In genomic region chr5:151216781-151217180, GRCh38 we compare ENCODE assay signal across 18 cellular contexts. TPM values are rescaled to one million over a fixed set of nuclear protein-coding genes. Genes with fewer than 3 reads are reported as not detected.
A peak's percentile ranks its signal among the peaks of the same experiment; 100 is the strongest.
DNase-seq lines count a peak whose midpoint lies in the region; ATAC-seq and TF ChIP-seq lines count a peak whose summit lies in the region.
"Had no signal": no experiment of that assay in that cellular context is flagged by ENCODE, and none has a peak within 500 bp of the region (broad histone marks: within the 10 kb centered on the region; RNA-seq: fewer than 3 reads in every experiment).

No MANE protein-coding gene starts in this region.

- H3K27ac ChIP-seq in KOPT-K1 (ENCODE audit: low read depth, low read length, poor library complexity, severe bottlenecking) (peak overlapping the region; percentile 100), gastrocnemius medialis (peak overlapping the region; percentile 94 to 97 (median 95))
- H3K27ac ChIP-seq: 22Rv1, pancreas, RWPE1, tibial artery had no signal

- peak overlapping the region; percentile 49 for H3K4me3 Mint-ChIP-seq in T-helper 1 cell treated with Interleukin-12 subunit alpha and Interleukin-12 subunit beta and Interleukin-4 antibody, amounts not matched to agents 30 μg/mL and 1 μg/mL, for 36 hours
- H3K4me3 Mint-ChIP-seq in dendritic cell treated with granulocyte-macrophage colony-stimulating factor and Interleukin-4, amounts not matched to agents 40 ng/mL and 50 ng/mL, for 4 days = no peak overlapping the region

- H3K9me3 Mint-ChIP-seq in T-helper 1 cell treated with Interleukin-12 subunit alpha and Interleukin-12 subunit beta and Interleukin-4 antibody, amounts not matched to agents 30 μg/mL and 1 μg/mL, for 36 hours = no peaks in the 10 kb centered on the region
- H3K9me3 Mint-ChIP-seq in dendritic cell treated with granulocyte-macrophage colony-stimulating factor and Interleukin-4, amounts not matched to agents 40 ng/mL and 50 ng/mL, for 4 days = no peaks in the 10 kb centered on the region

- H3K4me1 ChIP-seq in gastrocnemius medialis = peaks cover 92 to 93% of the 10 kb centered on the region in 2 donors

- in situ Hi-C loops in gastrocnemius medialis (cut with MboI; ENCODE audit: low sequenced_read_pairs in 4 of 4) = no loop called here
- in situ Hi-C loops in G401 (cut with HindIII; ENCODE audit: low sequenced_read_pairs) = no loop called here

- H3K9me3 ChIP-seq in KOPT-K1 (ENCODE audit: insufficient read depth, low read length, poor library complexity, severe bottlenecking) = no peaks in the 10 kb centered on the region
- no peaks in the 10 kb centered on the region for H3K9me3 ChIP-seq in gastrocnemius medialis
- H3K9me3 ChIP-seq: pancreas, tibial artery had no signal

- H3K36me3 ChIP-seq in KOPT-K1 (ENCODE audit: insufficient read depth, low read length) (peaks cover 82% of the 10 kb centered on the region), gastrocnemius medialis (no peaks in the 10 kb centered on the region)
- H3K36me3 ChIP-seq: pancreas, tibial artery had no signal

- intact Hi-C loops in dendritic cell treated with granulocyte-macrophage colony-stimulating factor and Interleukin-4, amounts not matched to agents 40 ng/mL and 50 ng/mL, for 4 days (cut with micrococcal nuclease) = no loop called here
- intact Hi-C loops in gastrocnemius medialis (cut with DNase I; ENCODE audit: low total_unique reads) = no loop called here

- no peak for TF ChIP-seq POLR2A in gastrocnemius medialis (IDR thresholded peaks at IDR 0.05)

- ATAC-seq in gastrocnemius medialis = no peak
- ATAC-seq: pancreas had no signal

- peaks cover 75% of the 10 kb centered on the region for H3K36me3 Mint-ChIP-seq in T-helper 1 cell treated with Interleukin-12 subunit alpha and Interleukin-12 subunit beta and Interleukin-4 antibody, amounts not matched to agents 30 μg/mL and 1 μg/mL, for 36 hours (ENCODE audit: low read depth)
- peaks cover 16% of the 10 kb centered on the region for H3K36me3 Mint-ChIP-seq in dendritic cell treated with granulocyte-macrophage colony-stimulating factor and Interleukin-4, amounts not matched to agents 40 ng/mL and 50 ng/mL, for 4 days (ENCODE audit: low read depth)

- H3K4me1 Mint-ChIP-seq in T-helper 1 cell treated with Interleukin-12 subunit alpha and Interleukin-12 subunit beta and Interleukin-4 antibody, amounts not matched to agents 30 μg/mL and 1 μg/mL, for 36 hours (ENCODE audit: low read depth) = peaks cover 70% of the 10 kb centered on the region
- H3K4me1 Mint-ChIP-seq in dendritic cell treated with granulocyte-macrophage colony-stimulating factor and Interleukin-4, amounts not matched to agents 40 ng/mL and 50 ng/mL, for 4 days (ENCODE audit: low read depth) = peaks cover 85% of the 10 kb centered on the region

- no peak overlapping the region for H3K4me3 ChIP-seq in gastrocnemius medialis
- H3K4me3 ChIP-seq: pancreas, tibial artery had no signal

- DNase-seq in T-helper 1 cell = no peak
- no peak for DNase-seq in gastrocnemius medialis
- no peak for DNase-seq in G401 (ENCODE audit: low spot score)
- no peak for DNase-seq in GM19240 (ENCODE audit: insufficient read length, low spot score)
- DNase-seq in effector CD8-positive, alpha-beta T cell (lab: John Stamatoyannopoulos, UW) = no peak
- DNase-seq: glutamatergic neuron; midbrain; NCI-H187 treated with DMSO at 0.1 percent for 48 hours; NCI-H748 treated with DMSO at 0.1 percent for 48 hours; stimulated activated CD4-positive, alpha-beta T cell treated with anti-CD3 and anti-CD28 coated beads, Interleukin-15, amount 100 ng/mL, for 24 hours; T1000; tibial artery had no signal

- H3K27me3 Mint-ChIP-seq in T-helper 1 cell treated with Interleukin-12 subunit alpha and Interleukin-12 subunit beta and Interleukin-4 antibody, amounts not matched to agents 30 μg/mL and 1 μg/mL, for 36 hours (ENCODE audit: low read depth) = no peaks in the 10 kb centered on the region
- H3K27me3 Mint-ChIP-seq in dendritic cell treated with granulocyte-macrophage colony-stimulating factor and Interleukin-4, amounts not matched to agents 40 ng/mL and 50 ng/mL, for 4 days = no peaks in the 10 kb centered on the region

- no peak for TF ChIP-seq CTCF in gastrocnemius medialis (IDR thresholded peaks at IDR 0.05 in 4 of 5, conservative IDR thresholded peaks at IDR 0.05 in 1 of 5)

- no peak overlapping the region for H3K27ac Mint-ChIP-seq in T-helper 1 cell treated with Interleukin-12 subunit alpha and Interleukin-12 subunit beta and Interleukin-4 antibody, amounts not matched to agents 30 μg/mL and 1 μg/mL, for 36 hours
- H3K27ac Mint-ChIP-seq in dendritic cell treated with granulocyte-macrophage colony-stimulating factor and Interleukin-4, amounts not matched to agents 40 ng/mL and 50 ng/mL, for 4 days = peak overlapping the region; percentile 57

- no peaks in the 10 kb centered on the region for H3K27me3 ChIP-seq in gastrocnemius medialis
- H3K27me3 ChIP-seq: pancreas, tibial artery had no signal

RNA-seq across cellular contexts. Expression of gene CCDC69, which starts 7.1 kb away (rescaled TPM):
- total RNA-seq in gastrocnemius medialis = 100 to 1,000 TPM in 3 of 4 donors, 10 to 100 TPM in 1; 93.4 to 128 (median 114) TPM
- total RNA-seq in G401 (2014; rRNA removed; shearing (Covaris generic)) = 3.9 and 7.0 TPM in 2 replicates

RNA-seq across cellular contexts. Expression of gene GM2A, which starts 36.2 kb away (rescaled TPM):
- total RNA-seq in gastrocnemius medialis = 1 to 10 TPM; 5.0 to 7.2 (median 5.7) TPM
- 35.0 and 39.8 TPM in 2 replicates for total RNA-seq in G401 (2014; rRNA removed; shearing (Covaris generic))

RNA-seq across cellular contexts. Expression of gene ANXA6, which starts 59.2 kb away (rescaled TPM):
- total RNA-seq in gastrocnemius medialis = 100 to 1,000 TPM in 3 of 4 donors, 10 to 100 TPM in 1; 91.6 to 164 (median 142) TPM
- 299 and 371 TPM in 2 replicates for total RNA-seq in G401 (2014; rRNA removed; shearing (Covaris generic))

Comparison
In these comparisons a context has a peak if more than half of its experiments do, and no peak if none do; other contexts are left out.
1. RNA of gene CCDC69, which starts 7.1 kb away (total RNA-seq): 93.4 to 128 TPM in gastrocnemius medialis; 3.9 to 7.0 TPM in G401; every median in the first group is over 10 times any median in the second.